ENCODE assay signal across 1 cellular context in the genomic region with DNA sequence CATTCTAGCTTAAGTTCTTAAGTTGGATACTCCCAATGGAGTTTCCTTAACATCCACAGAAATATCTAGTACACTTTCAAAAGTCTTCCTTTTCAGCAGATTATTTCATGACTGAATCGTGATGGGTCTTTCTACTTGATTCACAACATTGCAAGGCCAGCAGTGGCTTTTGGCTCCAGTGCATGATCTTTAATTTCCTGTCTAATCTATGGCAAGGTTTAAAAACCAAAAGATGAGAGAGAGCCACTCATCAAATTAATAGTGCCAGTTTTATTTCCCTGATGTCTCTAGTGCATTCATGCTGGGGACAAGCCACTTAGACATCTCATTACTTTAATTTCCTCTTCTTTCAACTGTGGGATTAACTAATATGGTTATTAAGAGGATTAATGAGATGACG.
TF ChIP-seq lines count a peak whose summit lies in the region.

No MANE protein-coding gene starts in this region.

TF ChIP-seq in GM23338, 12 proteins besides CTCF, POLR2A, EP300 and RAD21 (continued from another document):
- TF ChIP-seq, protein P1, sequence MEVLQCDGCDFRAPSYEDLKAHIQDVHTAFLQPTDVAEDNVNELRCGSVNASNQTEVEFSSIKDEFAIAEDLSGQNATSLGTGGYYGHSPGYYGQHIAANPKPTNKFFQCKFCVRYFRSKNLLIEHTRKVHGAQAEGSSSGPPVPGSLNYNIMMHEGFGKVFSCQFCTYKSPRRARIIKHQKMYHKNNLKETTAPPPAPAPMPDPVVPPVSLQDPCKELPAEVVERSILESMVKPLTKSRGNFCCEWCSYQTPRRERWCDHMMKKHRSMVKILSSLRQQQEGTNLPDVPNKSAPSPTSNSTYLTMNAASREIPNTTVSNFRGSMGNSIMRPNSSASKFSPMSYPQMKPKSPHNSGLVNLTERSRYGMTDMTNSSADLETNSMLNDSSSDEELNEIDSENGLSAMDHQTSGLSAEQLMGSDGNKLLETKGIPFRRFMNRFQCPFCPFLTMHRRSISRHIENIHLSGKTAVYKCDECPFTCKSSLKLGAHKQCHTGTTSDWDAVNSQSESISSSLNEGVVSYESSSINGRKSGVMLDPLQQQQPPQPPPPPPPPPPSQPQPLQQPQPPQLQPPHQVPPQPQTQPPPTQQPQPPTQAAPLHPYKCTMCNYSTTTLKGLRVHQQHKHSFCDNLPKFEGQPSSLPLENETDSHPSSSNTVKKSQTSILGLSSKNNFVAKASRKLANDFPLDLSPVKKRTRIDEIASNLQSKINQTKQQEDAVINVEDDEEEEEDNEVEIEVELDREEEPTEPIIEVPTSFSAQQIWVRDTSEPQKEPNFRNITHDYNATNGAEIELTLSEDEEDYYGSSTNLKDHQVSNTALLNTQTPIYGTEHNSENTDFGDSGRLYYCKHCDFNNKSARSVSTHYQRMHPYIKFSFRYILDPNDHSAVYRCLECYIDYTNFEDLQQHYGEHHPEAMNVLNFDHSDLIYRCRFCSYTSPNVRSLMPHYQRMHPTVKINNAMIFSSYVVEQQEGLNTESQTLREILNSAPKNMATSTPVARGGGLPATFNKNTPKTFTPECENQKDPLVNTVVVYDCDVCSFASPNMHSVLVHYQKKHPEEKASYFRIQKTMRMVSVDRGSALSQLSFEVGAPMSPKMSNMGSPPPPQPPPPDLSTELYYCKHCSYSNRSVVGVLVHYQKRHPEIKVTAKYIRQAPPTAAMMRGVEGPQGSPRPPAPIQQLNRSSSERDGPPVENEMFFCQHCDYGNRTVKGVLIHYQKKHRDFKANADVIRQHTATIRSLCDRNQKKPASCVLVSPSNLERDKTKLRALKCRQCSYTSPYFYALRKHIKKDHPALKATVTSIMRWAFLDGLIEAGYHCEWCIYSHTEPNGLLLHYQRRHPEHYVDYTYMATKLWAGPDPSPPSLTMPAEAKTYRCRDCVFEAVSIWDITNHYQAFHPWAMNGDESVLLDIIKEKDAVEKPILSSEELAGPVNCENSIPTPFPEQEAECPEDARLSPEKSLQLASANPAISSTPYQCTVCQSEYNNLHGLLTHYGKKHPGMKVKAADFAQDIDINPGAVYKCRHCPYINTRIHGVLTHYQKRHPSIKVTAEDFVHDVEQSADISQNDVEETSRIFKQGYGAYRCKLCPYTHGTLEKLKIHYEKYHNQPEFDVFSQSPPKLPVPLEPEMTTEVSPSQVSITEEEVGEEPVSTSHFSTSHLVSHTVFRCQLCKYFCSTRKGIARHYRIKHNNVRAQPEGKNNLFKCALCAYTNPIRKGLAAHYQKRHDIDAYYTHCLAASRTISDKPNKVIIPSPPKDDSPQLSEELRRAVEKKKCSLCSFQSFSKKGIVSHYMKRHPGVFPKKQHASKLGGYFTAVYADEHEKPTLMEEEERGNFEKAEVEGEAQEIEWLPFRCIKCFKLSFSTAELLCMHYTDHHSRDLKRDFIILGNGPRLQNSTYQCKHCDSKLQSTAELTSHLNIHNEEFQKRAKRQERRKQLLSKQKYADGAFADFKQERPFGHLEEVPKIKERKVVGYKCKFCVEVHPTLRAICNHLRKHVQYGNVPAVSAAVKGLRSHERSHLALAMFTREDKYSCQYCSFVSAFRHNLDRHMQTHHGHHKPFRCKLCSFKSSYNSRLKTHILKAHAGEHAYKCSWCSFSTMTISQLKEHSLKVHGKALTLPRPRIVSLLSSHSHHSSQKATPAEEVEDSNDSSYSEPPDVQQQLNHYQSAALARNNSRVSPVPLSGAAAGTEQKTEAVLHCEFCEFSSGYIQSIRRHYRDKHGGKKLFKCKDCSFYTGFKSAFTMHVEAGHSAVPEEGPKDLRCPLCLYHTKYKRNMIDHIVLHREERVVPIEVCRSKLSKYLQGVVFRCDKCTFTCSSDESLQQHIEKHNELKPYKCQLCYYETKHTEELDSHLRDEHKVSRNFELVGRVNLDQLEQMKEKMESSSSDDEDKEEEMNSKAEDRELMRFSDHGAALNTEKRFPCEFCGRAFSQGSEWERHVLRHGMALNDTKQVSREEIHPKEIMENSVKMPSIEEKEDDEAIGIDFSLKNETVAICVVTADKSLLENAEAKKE (CRISPR knock-in tag; IDR thresholded peaks at IDR 0.05), result no peak
